In genomic region chr5:11311272-11311671, GRCh38 we compare ENCODE assay signal across 18 cellular contexts.
DNase-seq lines count a peak whose midpoint lies in the region; ATAC-seq, FAIRE-seq and TF ChIP-seq lines count a peak whose summit lies in the region.
"Had no signal": no experiment of that assay in that cellular context is flagged by ENCODE, and none has a peak within 500 bp of the region (broad histone marks: within the 10 kb centered on the region; RNA-seq: fewer than 3 reads in every experiment).

No MANE protein-coding gene starts in this region.

- H3K9me3 ChIP-seq in H1 (ENCODE audit: insufficient read depth in 2 of 2, low read depth in 1 of 2, low read length in 1 of 2) (no peaks in the 10 kb centered on the region), neuronal stem cell (replicated peaks in 1 of 2; ENCODE audit: control insufficient read depth in 2 of 2, insufficient read depth in 1 of 2, low read depth in 1 of 2, low read length in 2 of 2) (peaks cover 0 to 6% of the 10 kb centered on the region in 2 donors), upper lobe of right lung (no peaks in the 10 kb centered on the region)

- WGBS in H1 (ENCODE audit: extremely low coverage in 1 of 2, insufficient coverage in 1 of 2, insufficient read length in 1 of 2, insufficient replicate concordance in 2 of 2, low coverage in 1 of 2, low lambda C conversion rate in 2 of 2, missing lambda C conversion rate in 1 of 2), 2 experiments, result 89% methylated on average over 1 of the region's 1 CpG; no CpG with 5 or more reads in 1 of the 2 experiments
- 100% methylated on average over 1 of the region's 1 CpG; no CpG with 5 or more reads in 1 of the 2 donors for WGBS in neuronal stem cell (ENCODE audit: extremely low coverage in 2 of 2, insufficient read length in 2 of 2, insufficient replicate concordance in 1 of 2), 2 donors

- no peak overlapping the region for H3K23ac ChIP-seq in H1 (ENCODE audit: insufficient read length)
- no peak overlapping the region for H3K23ac ChIP-seq in neuronal stem cell (ENCODE audit: low read depth, low read length, poor library complexity)

- H3K14ac ChIP-seq in H1 (ENCODE audit: insufficient read length) (peak overlapping the region; percentile 77), neuronal stem cell (ENCODE audit: low read length) (peak overlapping the region; percentile 65)

- H3K4ac ChIP-seq in H1 (replicated peaks; ENCODE audit: insufficient read length, low read depth, low read length) (no peak overlapping the region), neuronal stem cell (ENCODE audit: low read length) (no peak overlapping the region)

- FAIRE-seq in H1 (lab: Jason Lieb, UNC), result no peak
- FAIRE-seq: GM12878 had no signal

- TF ChIP-seq CTCF in H1 (IDR thresholded peaks at IDR 0.05; ENCODE audit: control extremely low read depth in 1 of 3, insufficient read depth in 1 of 3, low read depth in 1 of 3, low read length in 3 of 3), result no peak
- TF ChIP-seq CTCF in upper lobe of right lung (IDR thresholded peaks at IDR 0.05), result no peak

- H2BK15ac ChIP-seq in H1 (ENCODE audit: low read length) (no peak overlapping the region), neuronal stem cell (ENCODE audit: low read length) (no peak overlapping the region)

- H4K8ac ChIP-seq in H1 (ENCODE audit: extremely low read depth, insufficient read depth, low read length), result no peak overlapping the region
- peak overlapping the region; percentile 20 for H4K8ac ChIP-seq in neuronal stem cell (ENCODE audit: low read depth, low read length)

- no peaks in the 10 kb centered on the region for H3K4me1 Mint-ChIP-seq in stimulated activated naive CD8-positive, alpha-beta T cell treated with anti-CD3 and anti-CD28 coated beads, Interleukin-15, amount 100 ng/mL, for 72 hours
- H3K4me1 Mint-ChIP-seq: B cell; CD8-positive, alpha-beta memory T cell had no signal

- H3K27me3 ChIP-seq in H1 (replicated peaks in 1 of 4; ENCODE audit: control insufficient read depth in 3 of 4, extremely low read depth in 1 of 4, insufficient read depth in 3 of 4, low read length in 3 of 4), result no peaks in the 10 kb centered on the region
- no peaks in the 10 kb centered on the region for H3K27me3 ChIP-seq in neuronal stem cell (ENCODE audit: control insufficient read depth in 3 of 3, insufficient read depth in 3 of 3, low read depth in 1 of 3, low read length in 3 of 3)
- no peaks in the 10 kb centered on the region for H3K27me3 ChIP-seq in upper lobe of right lung
- H3K27me3 ChIP-seq: BLaER1 treated with 17β-estradiol and CSF1 and Interleukin-3, amounts not matched to agents 10 nM and 100 nM had no signal

- peak overlapping the region; percentile 68; the same call in 1 of the 2 replicates for H2BK12ac ChIP-seq in H1 (ENCODE audit: low read depth, low read length)
- H2BK12ac ChIP-seq in neuronal stem cell (ENCODE audit: low read length), result no peak overlapping the region

- intact Hi-C loops in upper lobe of right lung (cut with DNase I), result no loop called here

- DNase-seq in stimulated activated naive CD8-positive, alpha-beta T cell treated with anti-CD3 and anti-CD28 coated beads, Interleukin-15, amount 100 ng/mL, for 72 hours, result no peak
- no peak for DNase-seq in stimulated activated naive CD8-positive, alpha-beta T cell treated with anti-CD3 and anti-CD28 coated beads, Interleukin-15, Interleukin-2, amounts not matched to agents 100 U/mL and 50 U/mL, for 24 hours
- DNase-seq in H1 (ENCODE audit: low read depth in 1 of 2, low spot score in 2 of 2) (no peak), neuronal stem cell (ENCODE audit: low spot score) (no peak), upper lobe of right lung (no peak), RPMI8226 (no peak), NCI-H2081 treated with DMSO at 0.1 percent for 48 hours (lab: John Stamatoyannopoulos, UW) (no peak), SIG-M5 (lab: John Stamatoyannopoulos, UW) (no peak)
- DNase-seq: CD8-positive, alpha-beta memory T cell; COR-L47; DMS 273 treated with DMSO at 0.1 percent for 48 hours; DMS53; DND-41; EL; HCEC 1CT had no signal

- ATAC-seq in stimulated activated naive CD8-positive, alpha-beta T cell treated with anti-CD3 and anti-CD28 coated beads, Interleukin-15, amount 100 ng/mL, for 72 hours, result peak; percentile 32
- no peak for ATAC-seq in stimulated activated naive CD8-positive, alpha-beta T cell treated with anti-CD3 and anti-CD28 coated beads, Interleukin-15, Interleukin-2, amounts not matched to agents 100 U/mL and 50 U/mL, for 24 hours
- peak; percentile 20 for ATAC-seq in upper lobe of right lung
- ATAC-seq: GM12878 had no signal

- POLR2A ChIA-PET in H1 (lab: Charles Lee; ENCODE audit: partially characterized antibody), result no interaction called here

- H4K20me1 ChIP-seq in H1 (replicated peaks in 1 of 2; ENCODE audit: control insufficient read depth in 1 of 2, insufficient read depth in 2 of 2, low read length in 2 of 2), result peaks cover 0 to 4% of the 10 kb centered on the region in 2 experiments
- H4K20me1 ChIP-seq: BLaER1 treated with 17β-estradiol and CSF1 and Interleukin-3, amounts not matched to agents 10 nM and 100 nM had no signal

- H2AFZ ChIP-seq in H1 (ENCODE audit: low read length), result no peak overlapping the region
- no peak overlapping the region for H2AFZ ChIP-seq in neuronal stem cell (ENCODE audit: low read length)

- peaks cover 14% of the 10 kb centered on the region; the same call in 1 of the 2 replicates for H3K23me2 ChIP-seq in H1 (ENCODE audit: low read depth, low read length)

- CTCF ChIA-PET in H1 (lab: Charles Lee; ENCODE audit: partially characterized antibody), result no interaction called here

- H4K5ac ChIP-seq in H1 (ENCODE audit: insufficient read length, low read depth, low read length), result no peak overlapping the region

- no peaks in the 10 kb centered on the region for H3K79me2 ChIP-seq in H1 (ENCODE audit: control insufficient read depth in 1 of 2, insufficient read depth in 2 of 2, low read length in 2 of 2)

- no peak overlapping the region for H3K56ac ChIP-seq in H1 (replicated peaks; ENCODE audit: insufficient read length, low read depth, low read length)

- H3K27ac Mint-ChIP-seq in stimulated activated naive CD8-positive, alpha-beta T cell treated with anti-CD3 and anti-CD28 coated beads, Interleukin-15, amount 100 ng/mL, for 72 hours, result no peak overlapping the region
- H3K27ac Mint-ChIP-seq: B cell; CD8-positive, alpha-beta memory T cell had no signal

- no peak for TF ChIP-seq RAD21 in H1 (IDR thresholded peaks at IDR 0.05 in 1 of 2, conservative IDR thresholded peaks at IDR 0.05 in 1 of 2; ENCODE audit: low read depth in 2 of 2, low read length in 2 of 2)

- TF ChIP-seq EP300 in H1 (IDR thresholded peaks at IDR 0.05; ENCODE audit: borderline replicate concordance in 1 of 2, low read depth in 2 of 2, low read length in 2 of 2), result no peak

- no peak overlapping the region for H2BK5ac ChIP-seq in H1 (ENCODE audit: low read depth, low read length)
- no peak overlapping the region for H2BK5ac ChIP-seq in neuronal stem cell (ENCODE audit: low read length)

- H4K91ac ChIP-seq in H1 (replicated peaks; ENCODE audit: insufficient read length, low read length) (no peak overlapping the region), neuronal stem cell (ENCODE audit: low read depth, low read length, poor library complexity) (peak overlapping the region; percentile 67)

- no peak overlapping the region for H2AK5ac ChIP-seq in H1 (ENCODE audit: low read depth, low read length)
- H2AK5ac ChIP-seq in neuronal stem cell (ENCODE audit: low read depth, low read length), result no peak overlapping the region

- H3K9me3 Mint-ChIP-seq in stimulated activated naive CD8-positive, alpha-beta T cell treated with anti-CD3 and anti-CD28 coated beads, Interleukin-15, amount 100 ng/mL, for 72 hours, result no peaks in the 10 kb centered on the region

- H3K4me1 ChIP-seq in H1 (replicated peaks in 1 of 4; ENCODE audit: control insufficient read depth in 3 of 4, insufficient read depth in 4 of 4, low read length in 3 of 4), result 0 out of 7 replicates have a peak, but pooled peaks cover 0 to 2% (median 0%) of the 10 kb centered on the region in 4 experiments
- H3K4me1 ChIP-seq in neuronal stem cell (ENCODE audit: control insufficient read depth in 2 of 2, insufficient read depth in 1 of 2, low read depth in 1 of 2, low read length in 2 of 2), result no peaks in the 10 kb centered on the region
- no peaks in the 10 kb centered on the region for H3K4me1 ChIP-seq in upper lobe of right lung
- H3K4me1 ChIP-seq: BLaER1 treated with 17β-estradiol and CSF1 and Interleukin-3, amounts not matched to agents 10 nM and 100 nM had no signal

- H3K36me3 ChIP-seq in H1 (ENCODE audit: control insufficient read depth in 2 of 4, insufficient read depth in 4 of 4, low read length in 3 of 4), result no peaks in the 10 kb centered on the region
- peaks cover 0 to 7% of the 10 kb centered on the region in 2 donors for H3K36me3 ChIP-seq in neuronal stem cell (replicated peaks in 1 of 2; ENCODE audit: control insufficient read depth in 2 of 2, insufficient read depth in 2 of 2, low read length in 2 of 2)
- H3K36me3 ChIP-seq in upper lobe of right lung, result no peaks in the 10 kb centered on the region
- H3K36me3 ChIP-seq: BLaER1 treated with 17β-estradiol and CSF1 and Interleukin-3, amounts not matched to agents 10 nM and 100 nM had no signal

- H3K79me1 ChIP-seq in H1 (ENCODE audit: low read depth, low read length), result no peaks in the 10 kb centered on the region
- H3K79me1 ChIP-seq in neuronal stem cell (ENCODE audit: low read depth, low read length), result no peaks in the 10 kb centered on the region

- TF ChIP-seq POLR2A in H1 (IDR thresholded peaks at IDR 0.05; ENCODE audit: control extremely low read depth in 1 of 2, low read depth in 2 of 2, low read length in 2 of 2), result no peak

- no peak overlapping the region for H3K4me2 ChIP-seq in H1 (ENCODE audit: insufficient read depth in 1 of 2, low read depth in 2 of 2, low read length in 2 of 2)
- no peak overlapping the region for H3K4me2 ChIP-seq in neuronal stem cell (ENCODE audit: insufficient read depth, low read length, poor library complexity, severe bottlenecking)
- H3K4me2 ChIP-seq: BLaER1 treated with 17β-estradiol and CSF1 and Interleukin-3, amounts not matched to agents 10 nM and 100 nM had no signal

- no peak overlapping the region for H3K18ac ChIP-seq in H1 (ENCODE audit: extremely low read depth, low read length)
- H3K18ac ChIP-seq in neuronal stem cell (ENCODE audit: low read length), result no peak overlapping the region

- H3K4me3 ChIP-seq in H1 (ENCODE audit: extremely low read depth in 1 of 4, insufficient read depth in 2 of 4, low read depth in 3 of 4, low read length in 4 of 4), result no peak overlapping the region
- H3K4me3 ChIP-seq in neuronal stem cell (ENCODE audit: low read length in 2 of 2), result peak overlapping the region in 1 of 2 donors; percentile 62
- no peak overlapping the region for H3K4me3 ChIP-seq in upper lobe of right lung
- H3K4me3 ChIP-seq: BLaER1 treated with 17β-estradiol and CSF1 and Interleukin-3, amounts not matched to agents 10 nM and 100 nM; GM12878 had no signal

- H2BK120ac ChIP-seq in H1 (replicated peaks; ENCODE audit: low read depth, low read length), result no peak overlapping the region
- H2BK120ac ChIP-seq in neuronal stem cell (ENCODE audit: low read depth, low read length), result no peak overlapping the region

- no peak overlapping the region for H3K9ac ChIP-seq in H1 (replicated peaks in 1 of 4; ENCODE audit: extremely low read depth in 1 of 4, low read depth in 3 of 4, low read length in 3 of 4)
- peak overlapping the region; percentile 57 for H3K9ac ChIP-seq in neuronal stem cell (ENCODE audit: low read depth, low read length, poor library complexity)
- H3K9ac ChIP-seq: BLaER1 treated with 17β-estradiol and CSF1 and Interleukin-3, amounts not matched to agents 10 nM and 100 nM had no signal

- no peak overlapping the region for H3K27ac ChIP-seq in H1 (ENCODE audit: low read depth, low read length)
- no peak overlapping the region for H3K27ac ChIP-seq in neuronal stem cell (replicated peaks; ENCODE audit: low read length)
- H3K27ac ChIP-seq in upper lobe of right lung, result no peak overlapping the region
- H3K27ac ChIP-seq: BLaER1 treated with 17β-estradiol and CSF1 and Interleukin-3, amounts not matched to agents 10 nM and 100 nM had no signal

- H3K4me3 Mint-ChIP-seq in stimulated activated naive CD8-positive, alpha-beta T cell treated with anti-CD3 and anti-CD28 coated beads, Interleukin-15, amount 100 ng/mL, for 72 hours, result no peak overlapping the region
- H3K4me3 Mint-ChIP-seq: B cell; CD8-positive, alpha-beta memory T cell had no signal

- H2BK20ac ChIP-seq in H1 (ENCODE audit: low read length), result no peak overlapping the region

- no peaks in the 10 kb centered on the region for H3K27me3 Mint-ChIP-seq in stimulated activated naive CD8-positive, alpha-beta T cell treated with anti-CD3 and anti-CD28 coated beads, Interleukin-15, amount 100 ng/mL, for 72 hours
- H3K27me3 Mint-ChIP-seq: B cell; CD8-positive, alpha-beta memory T cell had no signal
